Comparison of ENCODE assay signal across 1 cellular context in genomic region chr7:29443552-29443951, GRCh38.
TF ChIP-seq lines count a peak whose summit lies in the region.

No MANE protein-coding gene starts in this region.

TF ChIP-seq in K562, 482 proteins besides CTCF, POLR2A, EP300 and RAD21 (continued from another document):
- TF ChIP-seq ZNF518B (CRISPR knock-in tag; IDR thresholded peaks at IDR 0.05) = no peak
